In genomic region chr20:37407573-37408002, GRCh38 we compare ENCODE assay signal across 1 cellular context.
A peak's percentile ranks its signal among the peaks of the same experiment; 100 is the strongest.
TF ChIP-seq lines count a peak whose summit lies in the region.

No MANE protein-coding gene starts in this region.

TF ChIP-seq in HepG2, 621 proteins besides CTCF, POLR2A, EP300 and RAD21 (continued from another document and continues in another):
- no peak for TF ChIP-seq PHF21A (CRISPR knock-in tag; IDR thresholded peaks at IDR 0.05)
- TF ChIP-seq SAFB2 (CRISPR knock-in tag; IDR thresholded peaks at IDR 0.05; ENCODE audit: borderline replicate concordance, low read depth): no peak
- no peak for TF ChIP-seq ZNF570 (CRISPR knock-in tag; IDR thresholded peaks at IDR 0.05; ENCODE audit: borderline replicate concordance)
- no peak for TF ChIP-seq BHLHE40 (IDR thresholded peaks at IDR 0.05; ENCODE audit: low read length)
- no peak for TF ChIP-seq HOXA3 (CRISPR knock-in tag; IDR thresholded peaks at IDR 0.05)
- no peak for TF ChIP-seq ZNF382 (CRISPR knock-in tag; IDR thresholded peaks at IDR 0.05; ENCODE audit: borderline replicate concordance)
- no peak for TF ChIP-seq MXD4 (CRISPR knock-in tag; IDR thresholded peaks at IDR 0.05)
- TF ChIP-seq ZFP36L2 (CRISPR knock-in tag; IDR thresholded peaks at IDR 0.05): no peak
- TF ChIP-seq, protein P1, sequence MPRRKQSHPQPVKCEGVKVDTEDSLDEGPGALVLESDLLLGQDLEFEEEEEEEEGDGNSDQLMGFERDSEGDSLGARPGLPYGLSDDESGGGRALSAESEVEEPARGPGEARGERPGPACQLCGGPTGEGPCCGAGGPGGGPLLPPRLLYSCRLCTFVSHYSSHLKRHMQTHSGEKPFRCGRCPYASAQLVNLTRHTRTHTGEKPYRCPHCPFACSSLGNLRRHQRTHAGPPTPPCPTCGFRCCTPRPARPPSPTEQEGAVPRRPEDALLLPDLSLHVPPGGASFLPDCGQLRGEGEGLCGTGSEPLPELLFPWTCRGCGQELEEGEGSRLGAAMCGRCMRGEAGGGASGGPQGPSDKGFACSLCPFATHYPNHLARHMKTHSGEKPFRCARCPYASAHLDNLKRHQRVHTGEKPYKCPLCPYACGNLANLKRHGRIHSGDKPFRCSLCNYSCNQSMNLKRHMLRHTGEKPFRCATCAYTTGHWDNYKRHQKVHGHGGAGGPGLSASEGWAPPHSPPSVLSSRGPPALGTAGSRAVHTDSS (CRISPR knock-in tag; conservative IDR thresholded peaks at IDR 0.05): no peak
- TF ChIP-seq ZNF343 (CRISPR knock-in tag; IDR thresholded peaks at IDR 0.05): 0 out of 2 replicates have a peak, but pooled peaks have one; percentile 25
- no peak for TF ChIP-seq ZNF512 (CRISPR knock-in tag; IDR thresholded peaks at IDR 0.05)
- TF ChIP-seq ZNF354B (CRISPR knock-in tag; IDR thresholded peaks at IDR 0.05): no peak
- TF ChIP-seq, protein P2, sequence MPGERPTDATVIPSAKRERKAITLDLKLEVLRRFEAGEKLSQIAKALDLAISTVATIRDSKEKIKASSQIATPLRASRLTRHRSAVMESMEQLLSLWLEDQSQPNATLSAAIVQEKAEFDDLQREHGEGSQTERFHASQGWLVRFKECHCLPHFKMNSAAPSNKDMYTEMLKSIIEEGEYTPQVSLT (CRISPR knock-in tag; IDR thresholded peaks at IDR 0.05; ENCODE audit: borderline replicate concordance, low read depth): no peak
- no peak for TF ChIP-seq ZGPAT (CRISPR knock-in tag; IDR thresholded peaks at IDR 0.05)
- TF ChIP-seq, protein P3, sequence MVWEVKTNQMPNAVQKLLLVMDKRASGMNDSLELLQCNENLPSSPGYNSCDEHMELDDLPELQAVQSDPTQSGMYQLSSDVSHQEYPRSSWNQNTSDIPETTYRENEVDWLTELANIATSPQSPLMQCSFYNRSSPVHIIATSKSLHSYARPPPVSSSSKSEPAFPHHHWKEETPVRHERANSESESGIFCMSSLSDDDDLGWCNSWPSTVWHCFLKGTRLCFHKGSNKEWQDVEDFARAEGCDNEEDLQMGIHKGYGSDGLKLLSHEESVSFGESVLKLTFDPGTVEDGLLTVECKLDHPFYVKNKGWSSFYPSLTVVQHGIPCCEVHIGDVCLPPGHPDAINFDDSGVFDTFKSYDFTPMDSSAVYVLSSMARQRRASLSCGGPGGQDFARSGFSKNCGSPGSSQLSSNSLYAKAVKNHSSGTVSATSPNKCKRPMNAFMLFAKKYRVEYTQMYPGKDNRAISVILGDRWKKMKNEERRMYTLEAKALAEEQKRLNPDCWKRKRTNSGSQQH (CRISPR knock-in tag; IDR thresholded peaks at IDR 0.05; ENCODE audit: low read depth): no peak
- no peak for TF ChIP-seq NRL (CRISPR knock-in tag; IDR thresholded peaks at IDR 0.05; ENCODE audit: borderline replicate concordance)
- no peak for TF ChIP-seq CBX2 (IDR thresholded peaks at IDR 0.05; ENCODE audit: low read depth, low read length)
- no peak for TF ChIP-seq CBX2 (CRISPR knock-in tag; IDR thresholded peaks at IDR 0.05; ENCODE audit: low read depth)
- TF ChIP-seq ZNF772 (CRISPR knock-in tag; IDR thresholded peaks at IDR 0.05): 0 out of 2 replicates have a peak, but pooled peaks have one; percentile 43
- peak; percentile 21; the same call in 1 of the 2 replicates for TF ChIP-seq NR2C2 (CRISPR knock-in tag; IDR thresholded peaks at IDR 0.05; ENCODE audit: borderline replicate concordance)
- TF ChIP-seq NKX3-1 (CRISPR knock-in tag; IDR thresholded peaks at IDR 0.05): no peak
- TF ChIP-seq, protein P4, sequence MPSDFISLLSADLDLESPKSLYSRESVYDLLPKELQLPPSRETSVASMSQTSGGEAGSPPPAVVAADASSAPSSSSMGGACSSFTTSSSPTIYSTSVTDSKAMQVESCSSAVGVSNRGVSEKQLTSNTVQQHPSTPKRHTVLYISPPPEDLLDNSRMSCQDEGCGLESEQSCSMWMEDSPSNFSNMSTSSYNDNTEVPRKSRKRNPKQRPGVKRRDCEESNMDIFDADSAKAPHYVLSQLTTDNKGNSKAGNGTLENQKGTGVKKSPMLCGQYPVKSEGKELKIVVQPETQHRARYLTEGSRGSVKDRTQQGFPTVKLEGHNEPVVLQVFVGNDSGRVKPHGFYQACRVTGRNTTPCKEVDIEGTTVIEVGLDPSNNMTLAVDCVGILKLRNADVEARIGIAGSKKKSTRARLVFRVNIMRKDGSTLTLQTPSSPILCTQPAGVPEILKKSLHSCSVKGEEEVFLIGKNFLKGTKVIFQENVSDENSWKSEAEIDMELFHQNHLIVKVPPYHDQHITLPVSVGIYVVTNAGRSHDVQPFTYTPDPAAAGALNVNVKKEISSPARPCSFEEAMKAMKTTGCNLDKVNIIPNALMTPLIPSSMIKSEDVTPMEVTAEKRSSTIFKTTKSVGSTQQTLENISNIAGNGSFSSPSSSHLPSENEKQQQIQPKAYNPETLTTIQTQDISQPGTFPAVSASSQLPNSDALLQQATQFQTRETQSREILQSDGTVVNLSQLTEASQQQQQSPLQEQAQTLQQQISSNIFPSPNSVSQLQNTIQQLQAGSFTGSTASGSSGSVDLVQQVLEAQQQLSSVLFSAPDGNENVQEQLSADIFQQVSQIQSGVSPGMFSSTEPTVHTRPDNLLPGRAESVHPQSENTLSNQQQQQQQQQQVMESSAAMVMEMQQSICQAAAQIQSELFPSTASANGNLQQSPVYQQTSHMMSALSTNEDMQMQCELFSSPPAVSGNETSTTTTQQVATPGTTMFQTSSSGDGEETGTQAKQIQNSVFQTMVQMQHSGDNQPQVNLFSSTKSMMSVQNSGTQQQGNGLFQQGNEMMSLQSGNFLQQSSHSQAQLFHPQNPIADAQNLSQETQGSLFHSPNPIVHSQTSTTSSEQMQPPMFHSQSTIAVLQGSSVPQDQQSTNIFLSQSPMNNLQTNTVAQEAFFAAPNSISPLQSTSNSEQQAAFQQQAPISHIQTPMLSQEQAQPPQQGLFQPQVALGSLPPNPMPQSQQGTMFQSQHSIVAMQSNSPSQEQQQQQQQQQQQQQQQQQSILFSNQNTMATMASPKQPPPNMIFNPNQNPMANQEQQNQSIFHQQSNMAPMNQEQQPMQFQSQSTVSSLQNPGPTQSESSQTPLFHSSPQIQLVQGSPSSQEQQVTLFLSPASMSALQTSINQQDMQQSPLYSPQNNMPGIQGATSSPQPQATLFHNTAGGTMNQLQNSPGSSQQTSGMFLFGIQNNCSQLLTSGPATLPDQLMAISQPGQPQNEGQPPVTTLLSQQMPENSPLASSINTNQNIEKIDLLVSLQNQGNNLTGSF (CRISPR knock-in tag; IDR thresholded peaks at IDR 0.05): no peak
- TF ChIP-seq ZNF407 (CRISPR knock-in tag; IDR thresholded peaks at IDR 0.05; ENCODE audit: not compliant biosample characterization): no peak
- no peak for TF ChIP-seq HES4 (CRISPR knock-in tag; IDR thresholded peaks at IDR 0.05; ENCODE audit: borderline replicate concordance)
- TF ChIP-seq GABPB1 (CRISPR knock-in tag; IDR thresholded peaks at IDR 0.05): no peak
- TF ChIP-seq, protein P5, sequence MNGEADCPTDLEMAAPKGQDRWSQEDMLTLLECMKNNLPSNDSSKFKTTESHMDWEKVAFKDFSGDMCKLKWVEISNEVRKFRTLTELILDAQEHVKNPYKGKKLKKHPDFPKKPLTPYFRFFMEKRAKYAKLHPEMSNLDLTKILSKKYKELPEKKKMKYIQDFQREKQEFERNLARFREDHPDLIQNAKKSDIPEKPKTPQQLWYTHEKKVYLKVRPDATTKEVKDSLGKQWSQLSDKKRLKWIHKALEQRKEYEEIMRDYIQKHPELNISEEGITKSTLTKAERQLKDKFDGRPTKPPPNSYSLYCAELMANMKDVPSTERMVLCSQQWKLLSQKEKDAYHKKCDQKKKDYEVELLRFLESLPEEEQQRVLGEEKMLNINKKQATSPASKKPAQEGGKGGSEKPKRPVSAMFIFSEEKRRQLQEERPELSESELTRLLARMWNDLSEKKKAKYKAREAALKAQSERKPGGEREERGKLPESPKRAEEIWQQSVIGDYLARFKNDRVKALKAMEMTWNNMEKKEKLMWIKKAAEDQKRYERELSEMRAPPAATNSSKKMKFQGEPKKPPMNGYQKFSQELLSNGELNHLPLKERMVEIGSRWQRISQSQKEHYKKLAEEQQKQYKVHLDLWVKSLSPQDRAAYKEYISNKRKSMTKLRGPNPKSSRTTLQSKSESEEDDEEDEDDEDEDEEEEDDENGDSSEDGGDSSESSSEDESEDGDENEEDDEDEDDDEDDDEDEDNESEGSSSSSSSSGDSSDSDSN (CRISPR knock-in tag; IDR thresholded peaks at IDR 0.05): no peak; the same call in 1 of the 2 replicates
- TF ChIP-seq ARID3A (IDR thresholded peaks at IDR 0.05; ENCODE audit: low read depth, low read length): no peak
- peak; percentile 37 for TF ChIP-seq XRCC5 (optimal IDR thresholded peaks at IDR 0.05; ENCODE audit: low read length)
- no peak for TF ChIP-seq ZNF546 (CRISPR knock-in tag; conservative IDR thresholded peaks at IDR 0.05)
